In the genomic region with DNA sequence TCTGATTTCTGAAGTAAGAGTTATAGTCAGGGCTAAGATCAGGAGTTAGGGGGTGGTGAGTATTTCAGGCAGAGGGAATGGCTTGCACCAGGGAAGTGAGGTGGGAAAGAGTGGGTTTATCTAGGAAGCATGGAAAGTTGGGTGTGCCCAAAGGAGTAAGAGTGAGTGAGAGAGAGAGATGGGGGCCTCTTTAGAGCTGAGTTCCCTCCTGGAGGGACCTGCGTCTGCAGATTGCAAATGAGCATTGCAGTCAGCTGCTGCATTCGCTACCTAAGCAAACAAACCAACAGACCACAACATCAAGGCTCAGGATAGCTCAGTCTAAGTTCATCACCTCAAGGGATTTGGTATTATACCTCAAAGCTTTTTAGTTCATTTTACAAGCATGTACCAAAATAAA, we compare ENCODE assay signal across 12 cellular contexts.
A peak's percentile ranks its signal among the peaks of the same experiment; 100 is the strongest.
DNase-seq lines count a peak whose midpoint lies in the region; ATAC-seq and TF ChIP-seq lines count a peak whose summit lies in the region.
"Had no signal": no experiment of that assay in that cellular context is flagged by ENCODE, and none has a peak within 500 bp of the region (broad histone marks: within the 10 kb centered on the region; RNA-seq: fewer than 3 reads in every experiment).

No MANE protein-coding gene starts in this region.

- H3K36me3 ChIP-seq in colonic mucosa: no peaks in the 10 kb centered on the region
- H3K36me3 ChIP-seq: adrenal gland, transverse colon had no signal

- no peak overlapping the region for H3K9ac ChIP-seq in colonic mucosa (ENCODE audit: low read depth in 2 of 2, low read length in 2 of 2)

- H3K27ac ChIP-seq in colonic mucosa: no peak overlapping the region
- H3K27ac ChIP-seq: adrenal gland, RWPE1, transverse colon had no signal

- peak; percentile 47 for DNase-seq in NCI-H1092 treated with DMSO at 0.1 percent for 48 hours (lab: John Stamatoyannopoulos, UW)
- DNase-seq in NCI-H1092 (lab: John Stamatoyannopoulos, UW): no peak
- peak; percentile 72 to 80 for DNase-seq in NCI-H526 (lab: John Stamatoyannopoulos, UW)
- DNase-seq in naive thymus-derived CD8-positive, alpha-beta T cell: peak in 6 of 10 donors; percentile 20 to 65 (median 50)
- DNase-seq in colonic mucosa: no peak
- no peak for DNase-seq in DMS 273 treated with DMSO at 0.1 percent for 48 hours (lab: John Stamatoyannopoulos, UW)
- DNase-seq: adrenal gland, transverse colon had no signal

- TF ChIP-seq CTCF in colonic mucosa (IDR thresholded peaks at IDR 0.05): no peak

- no peaks in the 10 kb centered on the region for H3K9me3 ChIP-seq in colonic mucosa
- H3K9me3 ChIP-seq: adrenal gland, transverse colon had no signal

- peaks cover 20 to 36% (median 30%) of the 10 kb centered on the region in 4 donors for H3K4me1 Mint-ChIP-seq in naive thymus-derived CD8-positive, alpha-beta T cell

- peak overlapping the region in 8 of 10 donors; percentile 1 to 54 (median 26) for H3K4me3 Mint-ChIP-seq in naive thymus-derived CD8-positive, alpha-beta T cell

- peak overlapping the region; percentile 21 to 86 (median 60) for H3K27ac Mint-ChIP-seq in naive thymus-derived CD8-positive, alpha-beta T cell

- H3K36me3 Mint-ChIP-seq in naive thymus-derived CD8-positive, alpha-beta T cell: no peaks in the 10 kb centered on the region

- ATAC-seq in GM21825 (IDR thresholded peaks at IDR 0.05; ENCODE audit: unreplicated experiment): peak; percentile 47
- ATAC-seq in naive thymus-derived CD8-positive, alpha-beta T cell: peak; percentile 93 to 94
- no peak for ATAC-seq in HG03025 (IDR thresholded peaks at IDR 0.05; ENCODE audit: low FRiP score, unreplicated experiment)

- H3K4me3 ChIP-seq in colonic mucosa: no peak overlapping the region
- H3K4me3 ChIP-seq: adrenal gland, lung, transverse colon had no signal

- H3K9me3 Mint-ChIP-seq in naive thymus-derived CD8-positive, alpha-beta T cell: no peaks in the 10 kb centered on the region

- no peaks in the 10 kb centered on the region for H3K4me1 ChIP-seq in colonic mucosa
- H3K4me1 ChIP-seq: adrenal gland, transverse colon had no signal

- no peaks in the 10 kb centered on the region for H3K27me3 ChIP-seq in colonic mucosa
- H3K27me3 ChIP-seq: adrenal gland, transverse colon had no signal

- intact Hi-C loops in colonic mucosa (cut with DNase I): no loop called here

- no peaks in the 10 kb centered on the region for H3K27me3 Mint-ChIP-seq in naive thymus-derived CD8-positive, alpha-beta T cell

- POLR2A ChIA-PET in naive thymus-derived CD8-positive, alpha-beta T cell (lab: Charles Lee): interaction anchor here (0.9 to 1.4 kb wide), 3 partner anchors 10 to 29 kb away, joined by 3 to 5 read pairs (median 4); no protein-coding TSS in a partner anchor

Comparison
In these comparisons a context has a peak if more than half of its experiments do, and no peak if none do; other contexts are left out.
1. DNase-seq: peak in NCI-H1092 treated with DMSO at 0.1 percent for 48 hours (single experiment), NCI-H526 (2 of 2) and naive thymus-derived CD8-positive, alpha-beta T cell (6 of 10); none in NCI-H1092 (single experiment), colonic mucosa (single experiment) and DMS 273 treated with DMSO at 0.1 percent for 48 hours (single experiment).